ENCODE assay signal across 13 cellular contexts in genomic region chr15:67832965-67833503, GRCh38. TPM values are rescaled to one million over a fixed set of nuclear protein-coding genes. Genes with fewer than 3 reads are reported as not detected.
DNase-seq lines count a peak whose midpoint lies in the region; ATAC-seq, FAIRE-seq and TF ChIP-seq lines count a peak whose summit lies in the region.
"Had no signal": no experiment of that assay in that cellular context is flagged by ENCODE, and none has a peak within 500 bp of the region (broad histone marks: within the 10 kb centered on the region; RNA-seq: fewer than 3 reads in every experiment).

No MANE protein-coding gene starts in this region.

- CTCF ChIA-PET in HepG2 (lab: Yijun Ruan, JAX; ENCODE audit: low intra/inter-chr PET ratio, low total read pairs): interaction anchor here (4.5 kb wide), 1 partner anchor 377 kb away, joined by 50 read pairs; no protein-coding TSS in a partner anchor

- peak overlapping the region; percentile 85 for H3K4me3 Mint-ChIP-seq in activated naive CD8-positive, alpha-beta T cell
- peak overlapping the region; percentile 18 for H3K4me3 Mint-ChIP-seq in memory B cell
- peak overlapping the region; percentile 86 for H3K4me3 Mint-ChIP-seq in type B pancreatic cell

- no peak overlapping the region for H3K4me3 ChIP-seq in HepG2 (replicated peaks in 1 of 3; ENCODE audit: insufficient read depth in 1 of 3, low read depth in 2 of 3, low read length in 3 of 3)
- H3K4me3 ChIP-seq in right lobe of liver: no peak overlapping the region
- H3K4me3 ChIP-seq in upper lobe of left lung: peak overlapping the region in 2 of 4 donors; percentile 6 to 45

- H3K4me1 ChIP-seq in HepG2 (ENCODE audit: insufficient read depth, low read length) (peaks cover 41% of the 10 kb centered on the region), right lobe of liver (peaks cover 0 to 51% (median 18%) of the 10 kb centered on the region in 4 donors), upper lobe of left lung (peaks cover 41 to 62% (median 54%) of the 10 kb centered on the region in 4 donors)

- H3K4me1 Mint-ChIP-seq in activated naive CD8-positive, alpha-beta T cell (ENCODE audit: low read depth): peaks cover 39% of the 10 kb centered on the region
- H3K4me1 Mint-ChIP-seq in memory B cell (peaks cover 25% of the 10 kb centered on the region), type B pancreatic cell (ENCODE audit: unreplicated experiment) (peaks cover 21% of the 10 kb centered on the region)

- no peak for FAIRE-seq in HepG2 (lab: Jason Lieb, UNC)

- no peaks in the 10 kb centered on the region for H3K9me3 Mint-ChIP-seq in activated naive CD8-positive, alpha-beta T cell (ENCODE audit: low read depth)
- H3K9me3 Mint-ChIP-seq in memory B cell: peaks cover 2% of the 10 kb centered on the region
- no peaks in the 10 kb centered on the region for H3K9me3 Mint-ChIP-seq in type B pancreatic cell

- no peak for DNase-seq in HepG2 (ENCODE audit: low spot score)
- no peak for DNase-seq in right lobe of liver
- no peak for DNase-seq in memory B cell (ENCODE audit: low spot score in 2 of 2)
- no peak for DNase-seq in type B pancreatic cell (ENCODE audit: extremely low spot score, unreplicated experiment)
- no peak for DNase-seq in upper lobe of left lung
- no peak for DNase-seq in DMS 273 treated with DMSO at 0.1 percent for 48 hours (lab: John Stamatoyannopoulos, UW)
- no peak for DNase-seq in hippocampal formation (lab: John Stamatoyannopoulos, UW)
- DNase-seq: activated CD4-positive, alpha-beta T cell treated with anti-CD3 and anti-CD28 coated beads for 1 hour; GDM1 had no signal

- TF ChIP-seq POLR2A in HepG2 (IDR thresholded peaks at IDR 0.05; ENCODE audit: insufficient read depth in 1 of 2, low read depth in 2 of 2, low read length in 2 of 2) (no peak), right lobe of liver (IDR thresholded peaks at IDR 0.05) (no peak), upper lobe of left lung (IDR thresholded peaks at IDR 0.05) (no peak)

- H3K36me3 Mint-ChIP-seq in activated naive CD8-positive, alpha-beta T cell: no peaks in the 10 kb centered on the region
- H3K36me3 Mint-ChIP-seq in memory B cell: peaks cover 2% of the 10 kb centered on the region
- no peaks in the 10 kb centered on the region for H3K36me3 Mint-ChIP-seq in type B pancreatic cell

- no peaks in the 10 kb centered on the region for H3K36me3 ChIP-seq in HepG2 (replicated peaks in 1 of 2; ENCODE audit: control insufficient read depth in 1 of 2, insufficient read depth in 2 of 2, low read length in 2 of 2)
- no peaks in the 10 kb centered on the region for H3K36me3 ChIP-seq in right lobe of liver
- H3K36me3 ChIP-seq in upper lobe of left lung: no peaks in the 10 kb centered on the region
- H3K36me3 ChIP-seq: neutrophil had no signal

- in situ Hi-C loops in HepG2 (cut with HindIII; ENCODE audit: extremely low pct_ligation_motif_present, low pct_unique_long_range_greater_than_20kb): loop anchor here (10.0 kb wide), 1 partner anchor 888 kb away; no protein-coding TSS in a partner anchor

- no peak for TF ChIP-seq CTCF in HepG2 (CRISPR knock-in tag; IDR thresholded peaks at IDR 0.05)
- TF ChIP-seq CTCF in right lobe of liver (IDR thresholded peaks at IDR 0.05): no peak
- TF ChIP-seq CTCF in type B pancreatic cell (conservative IDR thresholded peaks at IDR 0.05): no peak
- no peak for TF ChIP-seq CTCF in upper lobe of left lung (IDR thresholded peaks at IDR 0.05)

- H3K79me2 ChIP-seq in HepG2 (ENCODE audit: insufficient read depth, low read length): no peaks in the 10 kb centered on the region

- H3K9me3 ChIP-seq in HepG2 (ENCODE audit: low read length) (no peaks in the 10 kb centered on the region), right lobe of liver (no peaks in the 10 kb centered on the region), upper lobe of left lung (no peaks in the 10 kb centered on the region)
- H3K9me3 ChIP-seq: neutrophil had no signal

- H3K27me3 ChIP-seq in HepG2 (ENCODE audit: control insufficient read depth in 1 of 2, insufficient read depth in 2 of 2, low read length in 2 of 2) (peaks cover 5 to 67% of the 10 kb centered on the region in 2 experiments), right lobe of liver (peaks cover 10 to 54% of the 10 kb centered on the region in 2 donors), upper lobe of left lung (peaks cover 4 to 78% (median 45%) of the 10 kb centered on the region in 4 donors)

- 35% methylated on average over 23 of the region's 23 CpGs for WGBS in HepG2 (ENCODE audit: low lambda C conversion rate)
- WGBS in right lobe of liver (ENCODE audit: insufficient coverage, low coverage, low lambda C conversion rate, missing lambda C conversion rate): 1% methylated on average over 18 of the region's 23 CpGs
- 6 to 10% methylated on average over 23 of the region's 23 CpGs for WGBS in upper lobe of left lung, 2 donors

- BruUV-seq in HepG2 (replicated peaks; lab: Mats Ljungman, UMichigan): no TSS peak

- TF ChIP-seq RAD21 in HepG2 (CRISPR knock-in tag; IDR thresholded peaks at IDR 0.05): no peak

- H3K4me2 ChIP-seq in HepG2 (ENCODE audit: low read depth, low read length): peak overlapping the region; percentile 85

- H2AFZ ChIP-seq in HepG2 (ENCODE audit: low read length): no peak overlapping the region

- intact Hi-C loops in HepG2 (cut with micrococcal nuclease; ENCODE audit: unreplicated experiment): loop anchor here (2.0 kb wide), 1 partner anchor 332 kb away; no protein-coding TSS in a partner anchor
- intact Hi-C loops in right lobe of liver (cut with DNase I): loop anchor here in 1 of 2 donors (10.0 kb wide), 2 partner anchors 328 to 368 kb away; no protein-coding TSS in a partner anchor

- H3K27ac Mint-ChIP-seq in activated naive CD8-positive, alpha-beta T cell: no peak overlapping the region
- H3K27ac Mint-ChIP-seq in memory B cell: peak overlapping the region; percentile 48
- no peak overlapping the region for H3K27ac Mint-ChIP-seq in type B pancreatic cell

- peaks cover 31% of the 10 kb centered on the region for H3K27me3 Mint-ChIP-seq in activated naive CD8-positive, alpha-beta T cell
- peaks cover 30% of the 10 kb centered on the region for H3K27me3 Mint-ChIP-seq in memory B cell
- H3K27me3 Mint-ChIP-seq in type B pancreatic cell: peaks cover 90% of the 10 kb centered on the region

- no peaks in the 10 kb centered on the region for H4K20me1 ChIP-seq in HepG2 (ENCODE audit: insufficient read depth, low read length)

- ATAC-seq in HepG2 (no peak), right lobe of liver (no peak), memory B cell (ENCODE audit: low read depth) (no peak), upper lobe of left lung (ENCODE audit: low FRiP score in 2 of 2) (no peak)

- H3K27ac ChIP-seq in HepG2 (ENCODE audit: extremely low read length, insufficient read depth, low read length): no peak overlapping the region
- no peak overlapping the region for H3K27ac ChIP-seq in right lobe of liver
- no peak overlapping the region for H3K27ac ChIP-seq in upper lobe of left lung
- H3K27ac ChIP-seq: epithelial cell of prostate, neutrophil had no signal

- no peak for TF ChIP-seq EP300 in HepG2 (IDR thresholded peaks at IDR 0.05; ENCODE audit: low read depth in 2 of 2, low read length in 2 of 2)
- TF ChIP-seq EP300 in HepG2 (CRISPR knock-in tag; IDR thresholded peaks at IDR 0.05; ENCODE audit: borderline replicate concordance): no peak
- no peak for TF ChIP-seq EP300 in upper lobe of left lung (IDR thresholded peaks at IDR 0.05)

- H3K9ac ChIP-seq in HepG2 (ENCODE audit: insufficient read depth, low read depth, low read length): no peak overlapping the region

- POLR2A ChIA-PET in HepG2 (lab: Yijun Ruan, JAX): no interaction called here

RNA-seq across cellular contexts. Expression of gene RNU6-1, which starts 6.8 kb away (rescaled TPM):
- total RNA-seq in HepG2 (2016; rRNA removed; fragmentation: Illumina TruSeq; extraction: Trizol) (under 0.01 TPM in 1 of 2 replicates, not detected in the other), right lobe of liver (not detected), type B pancreatic cell (ENCODE audit: low replicate concordance) (not detected in 2 replicates), upper lobe of left lung (not detected)
- total RNA-seq in HepG2 (2016; cell fraction: cytosol; rRNA removed; fragmentation: Illumina TruSeq; extraction: Trizol; ENCODE audit: low read depth): under 0.01 TPM in 2 replicates
- total RNA-seq in HepG2 (2016; cell fraction: insoluble cytoplasmic fraction; rRNA removed; fragmentation: Illumina TruSeq; extraction: Trizol): under 0.01 TPM in 1 of 2 replicates, not detected in the other
- total RNA-seq in HepG2 (2016; cell fraction: membrane; rRNA removed; fragmentation: Illumina TruSeq; extraction: Trizol): under 0.01 TPM in 1 of 2 replicates, not detected in the other
- not detected in 2 replicates for total RNA-seq in HepG2 (2016; cell fraction: nucleus; rRNA removed; fragmentation: Illumina TruSeq; extraction: Trizol)
- not detected in 2 replicates for polyA plus RNA-seq in HepG2 (2011; rRNA removed)
- not detected in 2 replicates for polyA plus RNA-seq in HepG2 (2011; cell fraction: cytosol; rRNA removed)
- not detected in 2 replicates for polyA plus RNA-seq in HepG2 (2011; cell fraction: nucleus; rRNA removed)
- polyA plus RNA-seq in HepG2 (2012): not detected in 2 replicates
- not detected in 2 replicates for polyA plus RNA-seq in HepG2 (2016; cell fraction: cytosol; fragmentation: Illumina TruSeq; extraction: Trizol; ENCODE audit: low read depth)
- not detected in 2 replicates for polyA plus RNA-seq in HepG2 (2016; cell fraction: insoluble cytoplasmic fraction; fragmentation: Illumina TruSeq; extraction: Trizol; ENCODE audit: low read depth)
- not detected in 2 replicates for polyA plus RNA-seq in HepG2 (2016; cell fraction: membrane; fragmentation: Illumina TruSeq; extraction: Trizol; ENCODE audit: low read depth)
- not detected in 2 replicates for polyA plus RNA-seq in HepG2 (2016; cell fraction: nucleus; fragmentation: Illumina TruSeq; extraction: Trizol; ENCODE audit: insufficient read depth, low read depth)
- under 0.01 TPM in 1 of 2 replicates, not detected in the other for polyA minus RNA-seq in HepG2 (2011; rRNA and poly(A)+ RNA removed; ENCODE audit: low replicate concordance)
- under 0.01 TPM in 1 of 2 replicates, not detected in the other for polyA minus RNA-seq in HepG2 (2011; cell fraction: cytosol; rRNA and poly(A)+ RNA removed)
- polyA minus RNA-seq in HepG2 (2011; cell fraction: nucleus; rRNA and poly(A)+ RNA removed): not detected in 2 replicates
- total RNA-seq: NCI-H460 had no signal

RNA-seq across cellular contexts. Expression of gene SKOR1, which starts 7.7 kb away (rescaled TPM):
- total RNA-seq in HepG2 (2016; rRNA removed; fragmentation: Illumina TruSeq; extraction: Trizol) (0.09 and 0.10 TPM in 2 replicates), right lobe of liver (under 1 TPM in 5 of 6 experiments, not detected in 1; 0.05 to 0.21 (median 0.09) TPM), type B pancreatic cell (ENCODE audit: low replicate concordance) (0.29 and 0.65 TPM in 2 replicates), upper lobe of left lung (1 to 10 TPM in 2 of 6 donors, under 1 TPM in 4; 0.44 to 4.2 (median 0.63) TPM)
- total RNA-seq in HepG2 (2016; cell fraction: cytosol; rRNA removed; fragmentation: Illumina TruSeq; extraction: Trizol; ENCODE audit: low read depth): 0.10 TPM in 1 of 2 replicates, not detected in the other
- total RNA-seq in HepG2 (2016; cell fraction: insoluble cytoplasmic fraction; rRNA removed; fragmentation: Illumina TruSeq; extraction: Trizol): 0.09 TPM in 1 of 2 replicates, not detected in the other
- not detected in 2 replicates for total RNA-seq in HepG2 (2016; cell fraction: membrane; rRNA removed; fragmentation: Illumina TruSeq; extraction: Trizol)
- 0.25 TPM in 1 of 2 replicates, not detected in the other for total RNA-seq in HepG2 (2016; cell fraction: nucleus; rRNA removed; fragmentation: Illumina TruSeq; extraction: Trizol)
- 0.11 and 0.14 TPM in 2 replicates for polyA plus RNA-seq in HepG2 (2011; rRNA removed)
- 0.04 and 0.09 TPM in 2 replicates for polyA plus RNA-seq in HepG2 (2011; cell fraction: cytosol; rRNA removed)
- polyA plus RNA-seq in HepG2 (2011; cell fraction: nucleus; rRNA removed): 0.96 and 1.0 TPM in 2 replicates
- polyA plus RNA-seq in HepG2 (2012): 0.27 and 0.28 TPM in 2 replicates
- not detected in 2 replicates for polyA plus RNA-seq in HepG2 (2016; cell fraction: cytosol; fragmentation: Illumina TruSeq; extraction: Trizol; ENCODE audit: low read depth)
- 0.05 and 0.14 TPM in 2 replicates for polyA plus RNA-seq in HepG2 (2016; cell fraction: insoluble cytoplasmic fraction; fragmentation: Illumina TruSeq; extraction: Trizol; ENCODE audit: low read depth)
- polyA plus RNA-seq in HepG2 (2016; cell fraction: membrane; fragmentation: Illumina TruSeq; extraction: Trizol; ENCODE audit: low read depth): not detected in 2 replicates
- polyA plus RNA-seq in HepG2 (2016; cell fraction: nucleus; fragmentation: Illumina TruSeq; extraction: Trizol; ENCODE audit: insufficient read depth, low read depth): 0.35 and 0.36 TPM in 2 replicates
- polyA minus RNA-seq in HepG2 (2011; rRNA and poly(A)+ RNA removed; ENCODE audit: low replicate concordance): 0.28 and 0.80 TPM in 2 replicates
- not detected in 2 replicates for polyA minus RNA-seq in HepG2 (2011; cell fraction: cytosol; rRNA and poly(A)+ RNA removed)
- 0.75 and 0.90 TPM in 2 replicates for polyA minus RNA-seq in HepG2 (2011; cell fraction: nucleus; rRNA and poly(A)+ RNA removed)

Comparison
In these comparisons a context has a peak if more than half of its experiments do, and no peak if none do; other contexts are left out.
1. H3K4me3 Mint-ChIP-seq: peak in every context shown above with its lines; median percentile 86 in type B pancreatic cell; 85 in activated naive CD8-positive, alpha-beta T cell; 18 in memory B cell.